ENCODE assay signal across 19 cellular contexts in the genomic region with DNA sequence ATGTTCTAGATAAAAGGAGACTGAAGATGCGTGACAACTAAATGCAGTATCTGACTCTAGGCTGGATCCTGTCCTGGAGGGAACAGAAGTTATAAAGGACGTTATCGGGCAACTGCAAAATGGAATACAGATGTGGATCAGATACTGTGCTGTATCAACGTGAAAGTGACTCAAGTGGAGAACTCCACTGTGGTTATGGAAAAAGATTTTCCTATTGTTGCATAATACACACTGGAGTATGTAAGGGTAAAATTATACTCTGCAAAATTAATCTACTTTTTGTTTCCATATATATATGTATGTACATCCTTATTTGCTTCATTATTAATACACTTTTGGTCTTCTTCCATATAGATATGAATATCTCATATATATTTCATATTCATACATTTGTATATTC.
"Had no signal": no experiment of that assay in that cellular context is flagged by ENCODE, and none has a peak within 500 bp of the region (broad histone marks: within the 10 kb centered on the region; RNA-seq: fewer than 3 reads in every experiment).

No MANE protein-coding gene starts in this region.

- H3K4me3 ChIP-seq: cardiac muscle cell, esophagus muscularis mucosa, lower lobe of right lung, neural progenitor cell, ovary, right atrium auricular region, tibial artery, upper lobe of left lung had no signal

- H3K4me1 ChIP-seq: lower lobe of right lung, tibial artery, upper lobe of left lung had no signal

- H3K36me3 ChIP-seq: cardiac muscle cell, esophagus muscularis mucosa, lower lobe of right lung, neural progenitor cell, ovary, right atrium auricular region, tibial artery, upper lobe of left lung had no signal

- H3K4me1 Mint-ChIP-seq: memory B cell; mesothelial cell of epicardium; natural killer cell; stimulated activated effector memory CD8-positive, alpha-beta T cell treated with anti-CD3 and anti-CD28 coated beads, Interleukin-12 subunit alpha, Interleukin-12 subunit beta, amount 100 ng/mL, for 72 hours had no signal

- H3K27ac Mint-ChIP-seq: dendritic cell treated with granulocyte-macrophage colony-stimulating factor and Interleukin-4, amounts not matched to agents 40 ng/mL and 50 ng/mL, for 4 days; effector memory CD8-positive, alpha-beta T cell; memory B cell; mesothelial cell of epicardium; natural killer cell; stimulated activated effector memory CD8-positive, alpha-beta T cell treated with anti-CD3 and anti-CD28 coated beads, Interleukin-12 subunit alpha, Interleukin-12 subunit beta, amount 100 ng/mL, for 72 hours had no signal

- H3K4me3 Mint-ChIP-seq: dendritic cell treated with granulocyte-macrophage colony-stimulating factor and Interleukin-4, amounts not matched to agents 40 ng/mL and 50 ng/mL, for 4 days; effector memory CD8-positive, alpha-beta T cell; memory B cell; mesothelial cell of epicardium; natural killer cell; neural progenitor cell; stimulated activated effector memory CD8-positive, alpha-beta T cell treated with anti-CD3 and anti-CD28 coated beads, Interleukin-12 subunit alpha, Interleukin-12 subunit beta, amount 100 ng/mL, for 72 hours had no signal

- DNase-seq: cerebellar nuclear complex; effector memory CD8-positive, alpha-beta T cell; lower lobe of right lung; natural killer cell; ovary; stimulated activated CD4-positive, alpha-beta T cell treated with anti-CD3 and anti-CD28 coated beads, Interleukin-4, amount 100 ng/mL, for 1 hour; stimulated activated CD8-positive, alpha-beta memory T cell treated with anti-CD3 and anti-CD28 coated beads, Interleukin-4, amount 100 ng/mL, for 48 hours; stimulated activated naive CD8-positive, alpha-beta T cell treated with anti-CD3 and anti-CD28 coated beads, Interleukin-15, Interleukin-2, amounts not matched to agents 100 U/mL and 50 U/mL, for 24 hours; tibial artery; upper lobe of left lung had no signal

- H3K36me3 Mint-ChIP-seq: memory B cell; mesothelial cell of epicardium; natural killer cell; stimulated activated effector memory CD8-positive, alpha-beta T cell treated with anti-CD3 and anti-CD28 coated beads, Interleukin-12 subunit alpha, Interleukin-12 subunit beta, amount 100 ng/mL, for 72 hours had no signal

- H3K27ac ChIP-seq: cardiac muscle cell, epithelial cell of prostate, neural progenitor cell, ovary, tibial artery had no signal

- H3K9me3 ChIP-seq: esophagus muscularis mucosa, lower lobe of right lung, ovary, right atrium auricular region, tibial artery, upper lobe of left lung had no signal

- H3K9me3 Mint-ChIP-seq: effector memory CD8-positive, alpha-beta T cell; natural killer cell had no signal

- H3K27me3 Mint-ChIP-seq: dendritic cell treated with granulocyte-macrophage colony-stimulating factor and Interleukin-4, amounts not matched to agents 40 ng/mL and 50 ng/mL, for 4 days; memory B cell had no signal

- ATAC-seq: effector memory CD8-positive, alpha-beta T cell; natural killer cell; stimulated activated effector memory CD8-positive, alpha-beta T cell treated with anti-CD3 and anti-CD28 coated beads, Interleukin-12 subunit alpha, Interleukin-12 subunit beta, amount 100 ng/mL, for 72 hours; stimulated activated naive CD8-positive, alpha-beta T cell treated with anti-CD3 and anti-CD28 coated beads, Interleukin-15, Interleukin-2, amounts not matched to agents 100 U/mL and 50 U/mL, for 24 hours had no signal

- H3K27me3 ChIP-seq: cardiac muscle cell, esophagus muscularis mucosa, neural progenitor cell, ovary, right atrium auricular region, tibial artery, upper lobe of left lung had no signal
